ENCODE assay signal across 1 cellular context in genomic region chr4:87054900-87055299, GRCh38.
TF ChIP-seq lines count a peak whose summit lies in the region.

No MANE protein-coding gene starts in this region.

TF ChIP-seq in IMR-90, 13 proteins besides CTCF, POLR2A, EP300 and RAD21 (continued from another document):
- no peak for TF ChIP-seq ELK1 (IDR thresholded peaks at IDR 0.05; ENCODE audit: borderline replicate concordance, low read depth, low read length)
- TF ChIP-seq SMC3 (IDR thresholded peaks at IDR 0.05; ENCODE audit: low read depth, low read length): no peak
- TF ChIP-seq CHD1 (IDR thresholded peaks at IDR 0.05; ENCODE audit: low read depth, low read length): no peak
- no peak for TF ChIP-seq NFE2L2 (IDR thresholded peaks at IDR 0.05; ENCODE audit: low read depth, low read length)
